8 cellular contexts compared by ENCODE assay signal in genomic region chr14:88013750-88014349, GRCh38. TPM values are rescaled to one million over a fixed set of nuclear protein-coding genes. Genes with fewer than 3 reads are reported as not detected.
A peak's percentile ranks its signal among the peaks of the same experiment; 100 is the strongest.
DNase-seq lines count a peak whose midpoint lies in the region; ATAC-seq, FAIRE-seq and TF ChIP-seq lines count a peak whose summit lies in the region.

No MANE protein-coding gene starts in this region.

- H3K9me3 ChIP-seq in CD4-positive, CD25-positive, alpha-beta regulatory T cell (ENCODE audit: control insufficient read depth in 2 of 2, low read length in 2 of 2): no peaks in the 10 kb centered on the region
- H3K9me3 ChIP-seq in T-helper 17 cell (ENCODE audit: control insufficient read depth, low read length, poor library complexity, severe bottlenecking) (no peaks in the 10 kb centered on the region), H1 (ENCODE audit: insufficient read depth in 2 of 2, low read depth in 1 of 2, low read length in 1 of 2) (no peaks in the 10 kb centered on the region)

- no peak overlapping the region for H4K91ac ChIP-seq in H1 (replicated peaks; ENCODE audit: insufficient read length, low read length)

- TF ChIP-seq RAD21 in H1 (IDR thresholded peaks at IDR 0.05 in 1 of 2, conservative IDR thresholded peaks at IDR 0.05 in 1 of 2; ENCODE audit: low read depth in 2 of 2, low read length in 2 of 2): peak; percentile 93 to 94

- peaks cover 29% of the 10 kb centered on the region for H3K36me3 Mint-ChIP-seq in CD4-positive, CD25-positive, alpha-beta regulatory T cell
- H3K36me3 Mint-ChIP-seq in T-helper 17 cell (ENCODE audit: low read depth): no peaks in the 10 kb centered on the region
- H3K36me3 Mint-ChIP-seq in memory B cell: peaks cover 28% of the 10 kb centered on the region

- no peak overlapping the region for H3K4me3 ChIP-seq in CD4-positive, CD25-positive, alpha-beta regulatory T cell (ENCODE audit: low read depth, low read length)
- no peak overlapping the region for H3K4me3 ChIP-seq in H1 (ENCODE audit: extremely low read depth in 1 of 4, insufficient read depth in 2 of 4, low read depth in 3 of 4, low read length in 4 of 4)

- H3K27me3 Mint-ChIP-seq in CD4-positive, CD25-positive, alpha-beta regulatory T cell: no peaks in the 10 kb centered on the region
- no peaks in the 10 kb centered on the region for H3K27me3 Mint-ChIP-seq in T-helper 17 cell
- H3K27me3 Mint-ChIP-seq in memory B cell: no peaks in the 10 kb centered on the region

- TF ChIP-seq CTCF in H1 (IDR thresholded peaks at IDR 0.05; ENCODE audit: control extremely low read depth in 1 of 3, insufficient read depth in 1 of 3, low read depth in 1 of 3, low read length in 3 of 3): peak; percentile 59 to 87 (median 85)

- no peak overlapping the region for H3K9ac ChIP-seq in H1 (replicated peaks in 1 of 4; ENCODE audit: extremely low read depth in 1 of 4, low read depth in 3 of 4, low read length in 3 of 4)

- H3K23ac ChIP-seq in H1 (ENCODE audit: insufficient read length): no peak overlapping the region

- ATAC-seq in CD4-positive, CD25-positive, alpha-beta regulatory T cell (ENCODE audit: low read depth in 2 of 2): no peak
- peak; percentile 97 for ATAC-seq in GM18868 (IDR thresholded peaks at IDR 0.05; ENCODE audit: unreplicated experiment)
- peak; percentile 96 for ATAC-seq in HG03039 (IDR thresholded peaks at IDR 0.05; ENCODE audit: unreplicated experiment)
- peak; percentile 81 for ATAC-seq in T-helper 17 cell
- peak; percentile 93 for ATAC-seq in memory B cell (ENCODE audit: low read depth)

- H3K4me3 Mint-ChIP-seq in CD4-positive, CD25-positive, alpha-beta regulatory T cell: peak overlapping the region in 2 of 4 donors; percentile 20 to 33
- H3K4me3 Mint-ChIP-seq in T-helper 17 cell: peak overlapping the region; percentile 53
- H3K4me3 Mint-ChIP-seq in memory B cell: no peak overlapping the region

- no peak overlapping the region for H3K4ac ChIP-seq in H1 (replicated peaks; ENCODE audit: insufficient read length, low read depth, low read length)

- H3K79me2 ChIP-seq in H1 (ENCODE audit: control insufficient read depth in 1 of 2, insufficient read depth in 2 of 2, low read length in 2 of 2): no peaks in the 10 kb centered on the region

- H3K79me1 ChIP-seq in H1 (ENCODE audit: low read depth, low read length): no peaks in the 10 kb centered on the region

- H2BK5ac ChIP-seq in H1 (ENCODE audit: low read depth, low read length): no peak overlapping the region

- H3K14ac ChIP-seq in H1 (ENCODE audit: insufficient read length): no peak overlapping the region

- peak overlapping the region; percentile 57 to 82 (median 73) for H3K27ac Mint-ChIP-seq in CD4-positive, CD25-positive, alpha-beta regulatory T cell
- H3K27ac Mint-ChIP-seq in T-helper 17 cell: peak overlapping the region; percentile 98
- H3K27ac Mint-ChIP-seq in memory B cell: peak overlapping the region; percentile 84

- H4K20me1 ChIP-seq in H1 (replicated peaks in 1 of 2; ENCODE audit: control insufficient read depth in 1 of 2, insufficient read depth in 2 of 2, low read length in 2 of 2): no peaks in the 10 kb centered on the region

- H3K23me2 ChIP-seq in H1 (ENCODE audit: low read depth, low read length): no peaks in the 10 kb centered on the region

- CTCF ChIA-PET in H1 (lab: Charles Lee; ENCODE audit: partially characterized antibody): interaction anchor here (0.6 to 8.7 kb wide), 43 partner anchors 9 to 571 kb away, joined by 3 to 79 read pairs (median 4); no protein-coding TSS in a partner anchor

- no peak overlapping the region for H2BK20ac ChIP-seq in H1 (ENCODE audit: low read length)

- H2BK120ac ChIP-seq in H1 (replicated peaks; ENCODE audit: low read depth, low read length): no peak overlapping the region

- H3K4me2 ChIP-seq in H1 (ENCODE audit: insufficient read depth in 1 of 2, low read depth in 2 of 2, low read length in 2 of 2): no peak overlapping the region

- H3K27me3 ChIP-seq in CD4-positive, CD25-positive, alpha-beta regulatory T cell (ENCODE audit: control insufficient read depth, insufficient read depth, low read length): no peaks in the 10 kb centered on the region
- H3K27me3 ChIP-seq in H1 (replicated peaks in 1 of 4; ENCODE audit: control insufficient read depth in 3 of 4, extremely low read depth in 1 of 4, insufficient read depth in 3 of 4, low read length in 3 of 4): no peaks in the 10 kb centered on the region

- WGBS in H1 (ENCODE audit: extremely low coverage in 1 of 2, insufficient coverage in 1 of 2, insufficient read length in 1 of 2, insufficient replicate concordance in 2 of 2, low coverage in 1 of 2, low lambda C conversion rate in 2 of 2, missing lambda C conversion rate in 1 of 2), 2 experiments: 25% methylated on average over 7 of the region's 7 CpGs; no CpG with 5 or more reads in 1 of the 2 experiments

- POLR2A ChIA-PET in H1 (lab: Charles Lee; ENCODE audit: partially characterized antibody): no interaction called here

- H4K5ac ChIP-seq in H1 (ENCODE audit: insufficient read length, low read depth, low read length): no peak overlapping the region

- H3K27ac ChIP-seq in CD4-positive, CD25-positive, alpha-beta regulatory T cell (ENCODE audit: insufficient read depth, low read length, poor library complexity, severe bottlenecking): no peak overlapping the region
- no peak overlapping the region for H3K27ac ChIP-seq in H1 (ENCODE audit: low read depth, low read length)

- FAIRE-seq in H1 (lab: Jason Lieb, UNC): peak; percentile 87

- H3K56ac ChIP-seq in H1 (replicated peaks; ENCODE audit: insufficient read length, low read depth, low read length): no peak overlapping the region

- no peak for TF ChIP-seq POLR2A in H1 (IDR thresholded peaks at IDR 0.05; ENCODE audit: control extremely low read depth in 1 of 2, low read depth in 2 of 2, low read length in 2 of 2)

- H3K18ac ChIP-seq in H1 (ENCODE audit: extremely low read depth, low read length): no peak overlapping the region

- DNase-seq in CD4-positive, CD25-positive, alpha-beta regulatory T cell: peak in 2 of 3 donors; percentile 17 to 46
- DNase-seq in NCI-H187 (lab: John Stamatoyannopoulos, UW) (peak; percentile 58 to 65), T-helper 17 cell (peak in 2 of 3 donors; percentile 20 to 23), H1 (ENCODE audit: low read depth in 1 of 2, low spot score in 2 of 2) (peak in 1 of 2 experiments; percentile 69), memory B cell (ENCODE audit: low spot score in 2 of 2) (peak; percentile 45 to 52), superior temporal gyrus (ENCODE audit: extremely low spot score) (peak; percentile 89)

- H3K9me3 Mint-ChIP-seq in CD4-positive, CD25-positive, alpha-beta regulatory T cell: no peaks in the 10 kb centered on the region
- H3K9me3 Mint-ChIP-seq in memory B cell: no peaks in the 10 kb centered on the region

- no peak overlapping the region for H2BK15ac ChIP-seq in H1 (ENCODE audit: low read length)

- H2BK12ac ChIP-seq in H1 (ENCODE audit: low read depth, low read length): no peak overlapping the region

- H3K4me1 Mint-ChIP-seq in CD4-positive, CD25-positive, alpha-beta regulatory T cell: peaks cover 34 to 56% (median 46%) of the 10 kb centered on the region in 4 donors
- H3K4me1 Mint-ChIP-seq in T-helper 17 cell: peaks cover 53% of the 10 kb centered on the region
- H3K4me1 Mint-ChIP-seq in memory B cell: peaks cover 33% of the 10 kb centered on the region

- peaks cover 7% of the 10 kb centered on the region for H3K4me1 ChIP-seq in CD4-positive, CD25-positive, alpha-beta regulatory T cell (ENCODE audit: control insufficient read depth, insufficient read depth, low read length, poor library complexity, severe bottlenecking)
- H3K4me1 ChIP-seq in H1 (replicated peaks in 1 of 4; ENCODE audit: control insufficient read depth in 3 of 4, insufficient read depth in 4 of 4, low read length in 3 of 4): peaks cover 0 to 3% (median 0%) of the 10 kb centered on the region in 4 experiments; a peak in 1 of 7 replicates

- no peak overlapping the region for H4K8ac ChIP-seq in H1 (ENCODE audit: extremely low read depth, insufficient read depth, low read length)

- TF ChIP-seq EP300 in H1 (IDR thresholded peaks at IDR 0.05; ENCODE audit: borderline replicate concordance in 1 of 2, low read depth in 2 of 2, low read length in 2 of 2): no peak

- no peak overlapping the region for H2AFZ ChIP-seq in H1 (ENCODE audit: low read length)

- no peak overlapping the region for H2AK5ac ChIP-seq in H1 (ENCODE audit: low read depth, low read length)

- peaks cover 17% of the 10 kb centered on the region for H3K36me3 ChIP-seq in CD4-positive, CD25-positive, alpha-beta regulatory T cell (ENCODE audit: control insufficient read depth, insufficient read depth, low read length)
- no peaks in the 10 kb centered on the region for H3K36me3 ChIP-seq in H1 (ENCODE audit: control insufficient read depth in 2 of 4, insufficient read depth in 4 of 4, low read length in 3 of 4)

TF ChIP-seq in H1, 55 proteins besides CTCF, POLR2A, EP300 and RAD21:
- TF ChIP-seq YY1 (IDR thresholded peaks at IDR 0.05; ENCODE audit: low read depth, low read length): 0 out of 2 replicates have a peak, but pooled peaks have one; percentile 10
- TF ChIP-seq RXRA (IDR thresholded peaks at IDR 0.05; ENCODE audit: insufficient read depth, low read depth, low read length): no peak

RNA-seq across cellular contexts. Expression of gene GPR65, which starts 8.9 kb away (rescaled TPM):
- 12.3 TPM for total RNA-seq in CD4-positive, CD25-positive, alpha-beta regulatory T cell
- 10 to 100 TPM; 12.6 to 15.5 (median 13.5) TPM for polyA plus RNA-seq in CD4-positive, CD25-positive, alpha-beta regulatory T cell
- 10 to 100 TPM; 14.9 to 16.6 TPM for total RNA-seq in T-helper 17 cell
- not detected in 2 replicates for total RNA-seq in H1 (2021; fragmentation: NEBNext Ultra II Directional; extraction: Animal tissue kit (Norgen Biotek cat#: 25700))
- polyA plus RNA-seq in H1 (2011; rRNA removed): not detected in 2 replicates
- polyA plus RNA-seq in H1 (2011; cell fraction: cytosol; rRNA removed): not detected
- not detected for polyA plus RNA-seq in H1 (2011; cell fraction: nucleus; rRNA removed)
- not detected in 4 replicates for polyA plus RNA-seq in H1 (2012, experiment 1 of 2)
- polyA plus RNA-seq in H1 (2012, experiment 2 of 2): not detected
- polyA plus RNA-seq in H1 (2013, experiment 1 of 2): not detected
- not detected for polyA plus RNA-seq in H1 (2013, experiment 2 of 2)
- polyA minus RNA-seq in H1 (2011; rRNA and poly(A)+ RNA removed): not detected in 2 replicates
- not detected for polyA minus RNA-seq in H1 (2011; cell fraction: cytosol; rRNA and poly(A)+ RNA removed)
- polyA minus RNA-seq in H1 (2011; cell fraction: nucleus; rRNA and poly(A)+ RNA removed): not detected

RNA-seq across cellular contexts. Expression of gene GALC, which starts 20.9 kb away (rescaled TPM):
- total RNA-seq in CD4-positive, CD25-positive, alpha-beta regulatory T cell: 17.5 TPM
- 10 to 100 TPM; 10.6 to 14.0 (median 12.6) TPM for polyA plus RNA-seq in CD4-positive, CD25-positive, alpha-beta regulatory T cell
- 10 to 100 TPM; 33.1 to 36.5 TPM for total RNA-seq in T-helper 17 cell
- 12.3 and 12.5 TPM in 2 replicates for total RNA-seq in H1 (2021; fragmentation: NEBNext Ultra II Directional; extraction: Animal tissue kit (Norgen Biotek cat#: 25700))
- 5.4 and 6.1 TPM in 2 replicates for polyA plus RNA-seq in H1 (2011; rRNA removed)
- polyA plus RNA-seq in H1 (2011; cell fraction: cytosol; rRNA removed): 8.9 TPM
- 7.2 TPM for polyA plus RNA-seq in H1 (2011; cell fraction: nucleus; rRNA removed)
- polyA plus RNA-seq in H1 (2012, experiment 1 of 2): 6.4 to 10.6 TPM (median 8.5 TPM) in 4 replicates
- 1.00 TPM for polyA plus RNA-seq in H1 (2012, experiment 2 of 2)
- polyA plus RNA-seq in H1 (2013, experiment 1 of 2): 11.3 TPM
- polyA plus RNA-seq in H1 (2013, experiment 2 of 2): 11.9 TPM
- 8.2 and 17.8 TPM in 2 replicates for polyA minus RNA-seq in H1 (2011; rRNA and poly(A)+ RNA removed)
- polyA minus RNA-seq in H1 (2011; cell fraction: cytosol; rRNA and poly(A)+ RNA removed): 11.2 TPM
- polyA minus RNA-seq in H1 (2011; cell fraction: nucleus; rRNA and poly(A)+ RNA removed): 15.7 TPM

Comparison
In these comparisons a context has a peak if more than half of its experiments do, and no peak if none do; other contexts are left out.
1. ATAC-seq: peak in GM18868 (single experiment), HG03039 (single experiment), T-helper 17 cell (single experiment) and memory B cell (single experiment); none in CD4-positive, CD25-positive, alpha-beta regulatory T cell (0 of 2).
2. RNA of gene GPR65, which starts 8.9 kb away (total RNA-seq): 14.9 to 16.6 TPM in T-helper 17 cell and 12.3 TPM in CD4-positive, CD25-positive, alpha-beta regulatory T cell (single experiment); not detected in H1; every median in the first group is over 10 times any median in the second.
3. Peak in every context shown above with its lines, with median percentiles within 50 percentile points of each other: H3K27ac Mint-ChIP-seq.